In genomic region chr22:50299724-50300619, GRCh38 we compare ENCODE assay signal across 1 cellular context.
TF ChIP-seq lines count a peak whose summit lies in the region.

No MANE protein-coding gene starts in this region.

TF ChIP-seq in WTC11, 78 proteins besides CTCF, POLR2A, EP300 and RAD21 (continued from another document):
- no peak for TF ChIP-seq HMGXB4 (CRISPR knock-in tag; IDR thresholded peaks at IDR 0.05)
- peak; percentile 48; the same call in 1 of the 2 replicates for TF ChIP-seq ESRRA (CRISPR knock-in tag; IDR thresholded peaks at IDR 0.05; ENCODE audit: borderline replicate concordance)
- no peak for TF ChIP-seq IRF2 (CRISPR knock-in tag; IDR thresholded peaks at IDR 0.05; ENCODE audit: borderline replicate concordance, low read depth)
- TF ChIP-seq ZNF423 (CRISPR knock-in tag; IDR thresholded peaks at IDR 0.05), result peak; percentile 45; the same call in 1 of the 2 replicates
- peak; percentile 52; the same call in 1 of the 2 replicates for TF ChIP-seq ETV6 (CRISPR knock-in tag; IDR thresholded peaks at IDR 0.05)
- TF ChIP-seq TEAD1 (CRISPR knock-in tag; IDR thresholded peaks at IDR 0.05), result peak; percentile 34; the same call in 1 of the 2 replicates
- TF ChIP-seq ERG (CRISPR knock-in tag; IDR thresholded peaks at IDR 0.05), result no peak
- no peak for TF ChIP-seq CREB1 (CRISPR knock-in tag; IDR thresholded peaks at IDR 0.05)
- TF ChIP-seq AR (CRISPR knock-in tag; IDR thresholded peaks at IDR 0.05), result no peak
- 0 out of 2 replicates have a peak, but pooled peaks have one; percentile 17 for TF ChIP-seq ZBTB21 (CRISPR knock-in tag; IDR thresholded peaks at IDR 0.05; ENCODE audit: borderline replicate concordance)
- 0 out of 2 replicates have a peak, but pooled peaks have one; percentile 25 for TF ChIP-seq PRDM15 (CRISPR knock-in tag; IDR thresholded peaks at IDR 0.05)
- TF ChIP-seq NFYB (CRISPR knock-in tag; conservative IDR thresholded peaks at IDR 0.05; ENCODE audit: low read depth), result no peak
- TF ChIP-seq ZNF121 (CRISPR knock-in tag; IDR thresholded peaks at IDR 0.05), result no peak
- 0 out of 2 replicates have a peak, but pooled peaks have one; percentile 52 for TF ChIP-seq ELF4 (CRISPR knock-in tag; IDR thresholded peaks at IDR 0.05; ENCODE audit: low read depth)
- TF ChIP-seq USF2 (CRISPR knock-in tag; IDR thresholded peaks at IDR 0.05), result peak; percentile 59; the same call in 1 of the 2 replicates
- TF ChIP-seq GTF2I (CRISPR knock-in tag; conservative IDR thresholded peaks at IDR 0.05), result no peak
- TF ChIP-seq FOXK1 (CRISPR knock-in tag; IDR thresholded peaks at IDR 0.05), result peak; percentile 37; the same call in 1 of the 2 replicates
- TF ChIP-seq SMAD3 (CRISPR knock-in tag; IDR thresholded peaks at IDR 0.05; ENCODE audit: borderline replicate concordance), result no peak
- TF ChIP-seq FOXP4 (CRISPR knock-in tag; IDR thresholded peaks at IDR 0.05), result peak; percentile 85
- no peak for TF ChIP-seq NFATC4 (CRISPR knock-in tag; IDR thresholded peaks at IDR 0.05)
- TF ChIP-seq RORB (CRISPR knock-in tag; IDR thresholded peaks at IDR 0.05), result no peak
- TF ChIP-seq PRRX2 (CRISPR knock-in tag; IDR thresholded peaks at IDR 0.05), result no peak
- no peak for TF ChIP-seq SMAD4 (CRISPR knock-in tag; IDR thresholded peaks at IDR 0.05)
- no peak for TF ChIP-seq ATF3 (CRISPR knock-in tag; conservative IDR thresholded peaks at IDR 0.05)
- peak; percentile 74; the same call in 1 of the 2 replicates for TF ChIP-seq RELA (CRISPR knock-in tag; IDR thresholded peaks at IDR 0.05; ENCODE audit: borderline replicate concordance)
- no peak for TF ChIP-seq JAZF1 (CRISPR knock-in tag; IDR thresholded peaks at IDR 0.05)
- TF ChIP-seq CREM (CRISPR knock-in tag; IDR thresholded peaks at IDR 0.05), result no peak
- TF ChIP-seq IRF1 (CRISPR knock-in tag; IDR thresholded peaks at IDR 0.05), result 0 out of 2 replicates have a peak, but pooled peaks have one; percentile 30
- 0 out of 2 replicates have a peak, but pooled peaks have one; percentile 40 for TF ChIP-seq USF1 (CRISPR knock-in tag; IDR thresholded peaks at IDR 0.05)
- no peak for TF ChIP-seq E2F4 (CRISPR knock-in tag; IDR thresholded peaks at IDR 0.05; ENCODE audit: borderline replicate concordance, low read depth)
TF ChIP-seq in WTC11: peak in this region for 18.
